1 cellular context compared by ENCODE assay signal in genomic region chr5:127028822-127029457, GRCh38.
TF ChIP-seq lines count a peak whose summit lies in the region.

No MANE protein-coding gene starts in this region.

TF ChIP-seq in GM23338, 12 proteins besides CTCF, POLR2A, EP300 and RAD21 (continued from another document):
- TF ChIP-seq ZNF462 (CRISPR knock-in tag; IDR thresholded peaks at IDR 0.05) (no peak), POLR2AphosphoS5 (IDR thresholded peaks at IDR 0.05; ENCODE audit: low read depth) (no peak), ZNF331 (CRISPR knock-in tag; IDR thresholded peaks at IDR 0.05; ENCODE audit: low read depth) (no peak), EZH2 (IDR thresholded peaks at IDR 0.05; ENCODE audit: low read depth, unreplicated experiment) (no peak)
